Comparison of ENCODE assay signal across 8 cellular contexts in genomic region chr16:11175850-11176341, GRCh38.
DNase-seq lines count a peak whose midpoint lies in the region; ATAC-seq, FAIRE-seq and TF ChIP-seq lines count a peak whose summit lies in the region.

No MANE protein-coding gene starts in this region.

- H3K9me3 ChIP-seq in HepG2 (ENCODE audit: low read length) (no peaks in the 10 kb centered on the region), right lobe of liver (no peaks in the 10 kb centered on the region)

- H3K27me3 ChIP-seq in HepG2 (ENCODE audit: control insufficient read depth in 1 of 2, insufficient read depth in 2 of 2, low read length in 2 of 2) (no peaks in the 10 kb centered on the region), right lobe of liver (no peaks in the 10 kb centered on the region)

- TF ChIP-seq POLR2A in HepG2 (IDR thresholded peaks at IDR 0.05; ENCODE audit: insufficient read depth in 1 of 2, low read depth in 2 of 2, low read length in 2 of 2) (no peak), right lobe of liver (IDR thresholded peaks at IDR 0.05) (no peak)

- no TSS peak for BruUV-seq in HepG2 (replicated peaks; lab: Mats Ljungman, UMichigan)

- TF ChIP-seq CTCF in HepG2 (CRISPR knock-in tag; IDR thresholded peaks at IDR 0.05) (no peak), right lobe of liver (IDR thresholded peaks at IDR 0.05) (no peak)

- no peak for DNase-seq in HepG2 (ENCODE audit: low spot score)
- no peak for DNase-seq in right lobe of liver
- DNase-seq in activated CD8-positive, alpha-beta memory T cell treated with anti-CD3 and anti-CD28 coated beads, Interleukin-2, amount 10 ng/mL, durations not matched to agents 7 days and 5 days = peak; percentile 70
- DNase-seq in stimulated activated naive CD8-positive, alpha-beta T cell treated with anti-CD3 and anti-CD28 coated beads, Interleukin-15, Interleukin-2, amounts not matched to agents 100 U/mL and 50 U/mL, for 24 hours = peak; percentile 55
- DNase-seq in NCI-H146 (lab: John Stamatoyannopoulos, UW) = no peak
- no peak for DNase-seq in OCI-M2 (lab: John Stamatoyannopoulos, UW; ENCODE audit: unreplicated experiment)
- no peak for DNase-seq in HPDE6-E6E7 (ENCODE audit: extremely low spot score)

- H3K4me1 Mint-ChIP-seq in activated CD8-positive, alpha-beta memory T cell treated with anti-CD3 and anti-CD28 coated beads, Interleukin-2, amount 10 ng/mL, durations not matched to agents 7 days and 5 days = peaks cover 85% of the 10 kb centered on the region

- H3K27ac ChIP-seq in HepG2 (ENCODE audit: extremely low read length, insufficient read depth, low read length) = no peak overlapping the region
- no peak overlapping the region for H3K27ac ChIP-seq in right lobe of liver

- no peak for TF ChIP-seq RAD21 in HepG2 (CRISPR knock-in tag; IDR thresholded peaks at IDR 0.05)

- H3K9me3 Mint-ChIP-seq in activated CD8-positive, alpha-beta memory T cell treated with anti-CD3 and anti-CD28 coated beads, Interleukin-2, amount 10 ng/mL, durations not matched to agents 7 days and 5 days (ENCODE audit: low read depth) = no peaks in the 10 kb centered on the region

- H4K20me1 ChIP-seq in HepG2 (ENCODE audit: insufficient read depth, low read length) = no peaks in the 10 kb centered on the region

- in situ Hi-C loops in HepG2 (cut with HindIII; ENCODE audit: extremely low pct_ligation_motif_present, low pct_unique_long_range_greater_than_20kb) = no loop called here

- H3K4me3 ChIP-seq in HepG2 (replicated peaks in 1 of 3; ENCODE audit: insufficient read depth in 1 of 3, low read depth in 2 of 3, low read length in 3 of 3) (no peak overlapping the region), right lobe of liver (no peak overlapping the region)

- peak overlapping the region; percentile 82 for H3K27ac Mint-ChIP-seq in activated CD8-positive, alpha-beta memory T cell treated with anti-CD3 and anti-CD28 coated beads, Interleukin-2, amount 10 ng/mL, durations not matched to agents 7 days and 5 days

- TF ChIP-seq EP300 in HepG2 (IDR thresholded peaks at IDR 0.05; ENCODE audit: low read depth in 2 of 2, low read length in 2 of 2) (no peak), HepG2 (CRISPR knock-in tag; IDR thresholded peaks at IDR 0.05; ENCODE audit: borderline replicate concordance) (no peak)

- H3K4me1 ChIP-seq in HepG2 (ENCODE audit: insufficient read depth, low read length) (no peaks in the 10 kb centered on the region), right lobe of liver (no peaks in the 10 kb centered on the region)

- no peaks in the 10 kb centered on the region for H3K27me3 Mint-ChIP-seq in activated CD8-positive, alpha-beta memory T cell treated with anti-CD3 and anti-CD28 coated beads, Interleukin-2, amount 10 ng/mL, durations not matched to agents 7 days and 5 days

- H3K36me3 Mint-ChIP-seq in activated CD8-positive, alpha-beta memory T cell treated with anti-CD3 and anti-CD28 coated beads, Interleukin-2, amount 10 ng/mL, durations not matched to agents 7 days and 5 days = peaks cover 29% of the 10 kb centered on the region

- H3K79me2 ChIP-seq in HepG2 (ENCODE audit: insufficient read depth, low read length) = no peaks in the 10 kb centered on the region

- no peak overlapping the region for H2AFZ ChIP-seq in HepG2 (ENCODE audit: low read length)

- ATAC-seq in HepG2 (no peak), right lobe of liver (no peak), HG02981 (IDR thresholded peaks at IDR 0.05; ENCODE audit: unreplicated experiment) (peak; percentile 42)
- ATAC-seq in activated CD8-positive, alpha-beta memory T cell treated with anti-CD3 and anti-CD28 coated beads, Interleukin-2, amount 10 ng/mL, durations not matched to agents 7 days and 5 days = peak; percentile 67
- ATAC-seq in stimulated activated naive CD8-positive, alpha-beta T cell treated with anti-CD3 and anti-CD28 coated beads, Interleukin-15, Interleukin-2, amounts not matched to agents 100 U/mL and 50 U/mL, for 24 hours = peak; percentile 86

- no peak overlapping the region for H3K4me2 ChIP-seq in HepG2 (ENCODE audit: low read depth, low read length)

- FAIRE-seq in HepG2 (lab: Jason Lieb, UNC) = peak; percentile 12

- H3K9ac ChIP-seq in HepG2 (ENCODE audit: insufficient read depth, low read depth, low read length) = no peak overlapping the region

- H3K36me3 ChIP-seq in HepG2 (replicated peaks in 1 of 2; ENCODE audit: control insufficient read depth in 1 of 2, insufficient read depth in 2 of 2, low read length in 2 of 2) (no peaks in the 10 kb centered on the region), right lobe of liver (no peaks in the 10 kb centered on the region)

- 90% methylated on average over 11 of the region's 11 CpGs for WGBS in HepG2 (ENCODE audit: low lambda C conversion rate)
- 88% methylated on average over 5 of the region's 11 CpGs for WGBS in right lobe of liver (ENCODE audit: insufficient coverage, low coverage, low lambda C conversion rate, missing lambda C conversion rate)

- POLR2A ChIA-PET in HepG2 (lab: Yijun Ruan, JAX) = no interaction called here

- intact Hi-C loops in HepG2 (cut with micrococcal nuclease; ENCODE audit: unreplicated experiment) = no loop called here
- intact Hi-C loops in right lobe of liver (cut with DNase I) = no loop called here

- no peak overlapping the region for H3K4me3 Mint-ChIP-seq in activated CD8-positive, alpha-beta memory T cell treated with anti-CD3 and anti-CD28 coated beads, Interleukin-2, amount 10 ng/mL, durations not matched to agents 7 days and 5 days

- CTCF ChIA-PET in HepG2 (lab: Yijun Ruan, JAX; ENCODE audit: low intra/inter-chr PET ratio, low total read pairs) = no interaction called here
- CTCF ChIA-PET in activated CD8-positive, alpha-beta memory T cell treated with anti-CD3 and anti-CD28 coated beads, Interleukin-2, amount 10 ng/mL, durations not matched to agents 7 days and 5 days (lab: Charles Lee) = interaction anchor here (1.6 kb wide), 1 partner anchor 76 kb away, joined by 3 read pairs; no protein-coding TSS in a partner anchor

TF ChIP-seq in HepG2, 621 proteins besides CTCF, POLR2A, EP300 and RAD21:
- TF ChIP-seq ZNF546 (CRISPR knock-in tag; conservative IDR thresholded peaks at IDR 0.05) (no peak), MAFK (conservative IDR thresholded peaks at IDR 0.05 in 1 of 2, IDR thresholded peaks at IDR 0.05 in 1 of 2; ENCODE audit: low read length in 2 of 2) (peak; percentile 53 to 64), IRF2 (CRISPR knock-in tag; IDR thresholded peaks at IDR 0.05) (no peak), MAFF (IDR thresholded peaks at IDR 0.05; ENCODE audit: low read depth, low read length) (peak; percentile 62), TSC22D2 (CRISPR knock-in tag; IDR thresholded peaks at IDR 0.05; ENCODE audit: borderline replicate concordance) (no peak), HNRNPH1 (optimal IDR thresholded peaks at IDR 0.05; ENCODE audit: low read depth, low read length) (no peak)

Comparison
In these comparisons a context has a peak if more than half of its experiments do, and no peak if none do; other contexts are left out.
1. ATAC-seq: peak in HG02981 (single experiment), activated CD8-positive, alpha-beta memory T cell treated with anti-CD3 and anti-CD28 coated beads, Interleukin-2, amount 10 ng/mL, durations not matched to agents 7 days and 5 days (single experiment) and stimulated activated naive CD8-positive, alpha-beta T cell treated with anti-CD3 and anti-CD28 coated beads, Interleukin-15, Interleukin-2, amounts not matched to agents 100 U/mL and 50 U/mL, for 24 hours (single experiment); none in HepG2 (single experiment) and right lobe of liver (0 of 4).
2. DNase-seq: peak in activated CD8-positive, alpha-beta memory T cell treated with anti-CD3 and anti-CD28 coated beads, Interleukin-2, amount 10 ng/mL, durations not matched to agents 7 days and 5 days (single experiment) and stimulated activated naive CD8-positive, alpha-beta T cell treated with anti-CD3 and anti-CD28 coated beads, Interleukin-15, Interleukin-2, amounts not matched to agents 100 U/mL and 50 U/mL, for 24 hours (single experiment); none in HepG2 (single experiment), right lobe of liver (0 of 3), NCI-H146 (single experiment), OCI-M2 (single experiment) and HPDE6-E6E7 (single experiment).